26 cellular contexts compared by ENCODE assay signal in the genomic region with DNA sequence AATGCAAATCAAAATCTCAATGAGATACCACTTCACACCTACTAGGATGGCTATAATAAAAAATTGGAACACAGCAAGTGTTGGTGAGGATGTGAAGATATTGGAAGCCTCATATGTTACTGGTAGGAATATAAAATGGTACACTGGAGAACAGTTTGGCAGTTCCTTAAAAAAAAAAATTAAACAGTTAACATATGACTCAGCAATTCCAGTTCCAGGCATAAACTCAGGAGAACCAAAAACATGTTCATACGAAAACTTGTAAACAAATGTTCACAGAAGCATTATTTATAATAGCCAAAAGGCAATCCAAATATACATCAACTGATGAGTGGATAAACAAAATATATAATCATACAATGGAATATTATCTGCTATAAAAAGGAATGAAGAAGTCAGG. TPM values are rescaled to one million over a fixed set of nuclear protein-coding genes. Genes with fewer than 3 reads are reported as not detected.
DNase-seq lines count a peak whose midpoint lies in the region; ATAC-seq, FAIRE-seq and TF ChIP-seq lines count a peak whose summit lies in the region.
"Had no signal": no experiment of that assay in that cellular context is flagged by ENCODE, and none has a peak within 500 bp of the region (broad histone marks: within the 10 kb centered on the region; RNA-seq: fewer than 3 reads in every experiment).

No MANE protein-coding gene starts in this region.

- no peaks in the 10 kb centered on the region for H3K27me3 Mint-ChIP-seq in osteocyte (ENCODE audit: unreplicated experiment)
- H3K27me3 Mint-ChIP-seq: activated naive CD8-positive, alpha-beta T cell treated with anti-CD3 and anti-CD28 coated beads, Interleukin-2, amount 50 U/mL, for 24 hours had no signal

- TF ChIP-seq POLR2A in esophagus muscularis mucosa (IDR thresholded peaks at IDR 0.05; ENCODE audit: low read depth): no peak

- 24% methylated on average over 1 of the region's 1 CpG for WGBS in esophagus muscularis mucosa

- in situ Hi-C loops in KBM-7 (cut with MboI; ENCODE audit: low pct_unique_long_range_greater_than_20kb, low sequenced_read_pairs): no loop called here

- no peaks in the 10 kb centered on the region for H3K9me3 ChIP-seq in esophagus muscularis mucosa

- H3K4me3 ChIP-seq in bronchial epithelial cell (ENCODE audit: low read depth, low read length): no peak overlapping the region
- H3K4me3 ChIP-seq in esophagus muscularis mucosa: no peak overlapping the region
- H3K4me3 ChIP-seq: PC-9 had no signal

- peaks cover 3 to 45% (median 35%) of the 10 kb centered on the region in 4 donors for H3K4me1 ChIP-seq in esophagus muscularis mucosa

- H3K4me3 Mint-ChIP-seq in osteocyte (ENCODE audit: unreplicated experiment): no peak overlapping the region
- H3K4me3 Mint-ChIP-seq: activated naive CD8-positive, alpha-beta T cell treated with anti-CD3 and anti-CD28 coated beads, Interleukin-2, amount 50 U/mL, for 24 hours had no signal

- ATAC-seq in HG03520 (IDR thresholded peaks at IDR 0.05; ENCODE audit: unreplicated experiment): no peak
- ATAC-seq in GM19467 (IDR thresholded peaks at IDR 0.05; ENCODE audit: unreplicated experiment): no peak
- ATAC-seq: activated naive CD8-positive, alpha-beta T cell treated with anti-CD3 and anti-CD28 coated beads, Interleukin-2, amount 50 U/mL, for 24 hours; esophagus mucosa had no signal

- no peak for TF ChIP-seq EP300 in esophagus muscularis mucosa (IDR thresholded peaks at IDR 0.05)

- peak overlapping the region in 2 of 4 donors; percentile 53 to 54 for H3K27ac ChIP-seq in esophagus muscularis mucosa (replicated peaks in 1 of 4)
- H3K27ac ChIP-seq: brain microvascular endothelial cell, PC-9 had no signal

- H3K27me3 ChIP-seq in bronchial epithelial cell (ENCODE audit: control insufficient read depth, insufficient read depth, low read length): no peaks in the 10 kb centered on the region
- H3K27me3 ChIP-seq in esophagus muscularis mucosa: no peaks in the 10 kb centered on the region
- H3K27me3 ChIP-seq: brain microvascular endothelial cell had no signal

- intact Hi-C loops in esophagus muscularis mucosa (cut with DNase I): no loop called here

- no peak for TF ChIP-seq CTCF in bronchial epithelial cell (IDR thresholded peaks at IDR 0.05; ENCODE audit: insufficient read depth, low read length, severe bottlenecking)
- TF ChIP-seq CTCF in osteocyte (IDR thresholded peaks at IDR 0.05): no peak
- TF ChIP-seq CTCF in esophagus muscularis mucosa (IDR thresholded peaks at IDR 0.05): no peak

- no peaks in the 10 kb centered on the region for H3K9me3 Mint-ChIP-seq in osteocyte (ENCODE audit: unreplicated experiment)
- H3K9me3 Mint-ChIP-seq: activated naive CD8-positive, alpha-beta T cell treated with anti-CD3 and anti-CD28 coated beads, Interleukin-2, amount 50 U/mL, for 24 hours; activated T-helper 2 cell treated with anti-CD3 and anti-CD28 coated beads, Interferon-gamma antibody, Interleukin-2, Interleukin-4, amounts not matched to agents 10 μg/mL and 5 μg/mL and 100 μg/mL, durations not matched to agents 14 hours and 24 hours and 36 hours had no signal

- no peaks in the 10 kb centered on the region for H3K36me3 ChIP-seq in bronchial epithelial cell (ENCODE audit: control insufficient read depth, insufficient read depth, low read length)
- no peaks in the 10 kb centered on the region for H3K36me3 ChIP-seq in esophagus muscularis mucosa
- H3K36me3 ChIP-seq: brain microvascular endothelial cell had no signal

- DNase-seq in GF-D8 (lab: John Stamatoyannopoulos, UW): peak; percentile 17
- peak; percentile 32 for DNase-seq in KBM-7
- peak; percentile 14 for DNase-seq in bronchial epithelial cell (ENCODE audit: low read depth)
- no peak for DNase-seq in osteocyte (ENCODE audit: extremely low spot score, unreplicated experiment)
- DNase-seq in esophagus muscularis mucosa (ENCODE audit: extremely low spot score): no peak
- DNase-seq: activated CD8-positive, alpha-beta memory T cell treated with anti-CD3 and anti-CD28 coated beads, Interleukin-2, amount 50 U/mL, for 4 hours; activated naive CD8-positive, alpha-beta T cell treated with anti-CD3 and anti-CD28 coated beads, Interleukin-2, amount 50 U/mL, for 24 hours; AML-193; brain microvascular endothelial cell; DMS79 treated with DMSO at 0.1 percent for 48 hours; effector memory CD4-positive, alpha-beta T cell; glutamatergic neuron; MV-4-11; NCI-H187 treated with DMSO at 0.1 percent for 48 hours; NCI-H226; NCI-H748 treated with DMSO at 0.1 percent for 48 hours; nucleus accumbens; PC-9; stimulated activated CD4-positive, alpha-beta T cell treated with anti-CD3 and anti-CD28 coated beads, Interleukin-2, amount 100 ng/mL, for 48 hours; stimulated activated naive CD4-positive, alpha-beta T cell treated with Interleukin-2 at 50 U/mL for 16 hours; T-helper 1 cell had no signal

- peak overlapping the region; percentile 23 for H3K27ac Mint-ChIP-seq in osteocyte (ENCODE audit: unreplicated experiment)
- H3K27ac Mint-ChIP-seq: activated naive CD8-positive, alpha-beta T cell treated with anti-CD3 and anti-CD28 coated beads, Interleukin-2, amount 50 U/mL, for 24 hours; activated T-helper 2 cell treated with anti-CD3 and anti-CD28 coated beads, Interferon-gamma antibody, Interleukin-2, Interleukin-4, amounts not matched to agents 10 μg/mL and 5 μg/mL and 100 μg/mL, durations not matched to agents 14 hours and 24 hours and 36 hours had no signal

- H3K36me3 Mint-ChIP-seq in osteocyte (ENCODE audit: unreplicated experiment): no peaks in the 10 kb centered on the region

- H3K4me1 Mint-ChIP-seq in osteocyte (ENCODE audit: unreplicated experiment): peaks cover 21% of the 10 kb centered on the region

- no peak for FAIRE-seq in bronchial epithelial cell (lab: Jason Lieb, UNC)
- FAIRE-seq: GM12891 had no signal

RNA-seq across cellular contexts. Expression of a gene that starts 28.2 kb away (rescaled TPM):
- total RNA-seq in bronchial epithelial cell (5.3 and 5.5 TPM in 2 replicates), osteocyte (37.4 and 38.7 TPM in 2 replicates), esophagus muscularis mucosa (10 to 100 TPM; 59.3 to 100.0 (median 83.0) TPM)

Comparison
In these comparisons a context has a peak if more than half of its experiments do, and no peak if none do; other contexts are left out.
1. DNase-seq: peak in GF-D8 (single experiment), KBM-7 (single experiment) and bronchial epithelial cell (single experiment); none in osteocyte (single experiment) and esophagus muscularis mucosa (single experiment).